In genomic region chr14:52015411-52016030, GRCh38 we compare ENCODE assay signal across 9 cellular contexts. TPM values are rescaled to one million over a fixed set of nuclear protein-coding genes. Genes with fewer than 3 reads are reported as not detected.
DNase-seq lines count a peak whose midpoint lies in the region; ATAC-seq and TF ChIP-seq lines count a peak whose summit lies in the region.
"Had no signal": no experiment of that assay in that cellular context is flagged by ENCODE, and none has a peak within 500 bp of the region (broad histone marks: within the 10 kb centered on the region; RNA-seq: fewer than 3 reads in every experiment).

No MANE protein-coding gene starts in this region.

- H3K79me2 ChIP-seq in osteoblast (ENCODE audit: insufficient read depth, low read length): no peaks in the 10 kb centered on the region

- H3K27me3 ChIP-seq in osteoblast (ENCODE audit: insufficient read depth, low read length): no peaks in the 10 kb centered on the region
- H3K27me3 ChIP-seq in CD4-positive, alpha-beta memory T cell (ENCODE audit: insufficient read depth, low read length): no peaks in the 10 kb centered on the region

- H3K27ac Mint-ChIP-seq in endothelial cell (ENCODE audit: unreplicated experiment): peak overlapping the region; percentile 79
- no peak overlapping the region for H3K27ac Mint-ChIP-seq in activated naive CD4-positive, alpha-beta T cell treated with anti-CD3 and anti-CD28 coated beads, Interleukin-2, amount 50 U/mL, for 72 hours
- H3K27ac Mint-ChIP-seq in CD4-positive, alpha-beta memory T cell: no peak overlapping the region
- H3K27ac Mint-ChIP-seq: IgD-negative memory B cell had no signal

- H3K36me3 Mint-ChIP-seq in endothelial cell (ENCODE audit: low read depth, unreplicated experiment): peaks cover 12% of the 10 kb centered on the region
- peaks cover 4 to 10% of the 10 kb centered on the region in 2 donors for H3K36me3 Mint-ChIP-seq in activated naive CD4-positive, alpha-beta T cell treated with anti-CD3 and anti-CD28 coated beads, Interleukin-2, amount 50 U/mL, for 72 hours
- peaks cover 11 to 16% of the 10 kb centered on the region in 2 donors for H3K36me3 Mint-ChIP-seq in CD4-positive, alpha-beta memory T cell

- no peaks in the 10 kb centered on the region for H3K9me3 ChIP-seq in osteoblast (ENCODE audit: low read depth, low read length)
- H3K9me3 ChIP-seq in CD4-positive, alpha-beta memory T cell (ENCODE audit: control insufficient read depth in 1 of 2, low read length in 2 of 2): no peaks in the 10 kb centered on the region

- H3K4me3 ChIP-seq in osteoblast (ENCODE audit: insufficient read depth, low read length): no peak overlapping the region
- no peak overlapping the region for H3K4me3 ChIP-seq in CD4-positive, alpha-beta memory T cell (ENCODE audit: low read length in 2 of 2)

- POLR2A ChIA-PET in CD4-positive, alpha-beta memory T cell (lab: Charles Lee; ENCODE audit: partially characterized antibody): no interaction called here

- peaks cover 81% of the 10 kb centered on the region for H3K4me1 Mint-ChIP-seq in endothelial cell (ENCODE audit: unreplicated experiment)
- peaks cover 0 to 5% (median 2%) of the 10 kb centered on the region in 4 donors for H3K4me1 Mint-ChIP-seq in CD4-positive, alpha-beta memory T cell

- DNase-seq in ELR (ENCODE audit: low read depth) (peak; percentile 45), NCI-H524 treated with DMSO at 0.1 percent for 48 hours (lab: John Stamatoyannopoulos, UW) (peak; percentile 10), endothelial cell (ENCODE audit: low spot score) (peak; percentile 54), osteoblast (ENCODE audit: insufficient read length, low spot score, missing footprints) (peak; percentile 76)
- no peak for DNase-seq in activated naive CD4-positive, alpha-beta T cell treated with anti-CD3 and anti-CD28 coated beads, Interleukin-2, amount 50 U/mL, for 72 hours (ENCODE audit: low spot score in 2 of 2)
- DNase-seq in activated CD4-positive, alpha-beta T cell treated with anti-CD3 and anti-CD28 coated beads, Interleukin-2, amount 50 U/mL, for 1 hour: no peak
- DNase-seq in CD4-positive, alpha-beta memory T cell: no peak

- CTCF ChIA-PET in CD4-positive, alpha-beta memory T cell (lab: Charles Lee; ENCODE audit: partially characterized antibody): interaction anchor here (1.2 kb wide), 1 partner anchor 9 kb away, joined by 3 read pairs; no protein-coding TSS in a partner anchor

- H3K27me3 Mint-ChIP-seq in endothelial cell (ENCODE audit: unreplicated experiment): peaks cover 7% of the 10 kb centered on the region
- peaks cover 3 to 5% of the 10 kb centered on the region in 2 donors for H3K27me3 Mint-ChIP-seq in CD4-positive, alpha-beta memory T cell

- peaks cover 45% of the 10 kb centered on the region for H3K36me3 ChIP-seq in osteoblast (ENCODE audit: insufficient read depth, low read length)
- H3K36me3 ChIP-seq in CD4-positive, alpha-beta memory T cell (ENCODE audit: insufficient read depth, low read length): peaks cover 11% of the 10 kb centered on the region

- peak overlapping the region; percentile 79 for H3K4me3 Mint-ChIP-seq in endothelial cell (ENCODE audit: unreplicated experiment)
- no peak overlapping the region for H3K4me3 Mint-ChIP-seq in CD4-positive, alpha-beta memory T cell
- H3K4me3 Mint-ChIP-seq: IgD-negative memory B cell had no signal

- TF ChIP-seq CTCF in endothelial cell (IDR thresholded peaks at IDR 0.05; ENCODE audit: unreplicated experiment): peak; percentile 14
- peak; percentile 57 for TF ChIP-seq CTCF in osteoblast (IDR thresholded peaks at IDR 0.05; ENCODE audit: extremely low read depth, low read depth, low read length)

- no peak overlapping the region for H3K27ac ChIP-seq in osteoblast (ENCODE audit: low read depth, low read length)
- no peak overlapping the region for H3K27ac ChIP-seq in CD4-positive, alpha-beta memory T cell (ENCODE audit: low read depth, low read length)

- ATAC-seq in activated naive CD4-positive, alpha-beta T cell treated with anti-CD3 and anti-CD28 coated beads, Interleukin-2, amount 50 U/mL, for 72 hours: no peak
- ATAC-seq in HG02571 (IDR thresholded peaks at IDR 0.05; ENCODE audit: unreplicated experiment): no peak

- H2AFZ ChIP-seq in osteoblast (ENCODE audit: low read length): peak overlapping the region; percentile 34

- H3K9me3 Mint-ChIP-seq in endothelial cell (ENCODE audit: unreplicated experiment): no peaks in the 10 kb centered on the region
- no peaks in the 10 kb centered on the region for H3K9me3 Mint-ChIP-seq in activated naive CD4-positive, alpha-beta T cell treated with anti-CD3 and anti-CD28 coated beads, Interleukin-2, amount 50 U/mL, for 72 hours
- H3K9me3 Mint-ChIP-seq in CD4-positive, alpha-beta memory T cell: no peaks in the 10 kb centered on the region
- H3K9me3 Mint-ChIP-seq: IgD-negative memory B cell had no signal

- H3K4me1 ChIP-seq in osteoblast (ENCODE audit: insufficient read depth, low read length): peaks cover 13% of the 10 kb centered on the region
- H3K4me1 ChIP-seq in CD4-positive, alpha-beta memory T cell (ENCODE audit: insufficient read depth, low read length): no peaks in the 10 kb centered on the region

- no peak overlapping the region for H3K4me2 ChIP-seq in osteoblast (ENCODE audit: insufficient read depth, low read length)

- intact Hi-C loops in CD4-positive, alpha-beta memory T cell (cut with micrococcal nuclease): no loop called here

- H4K20me1 ChIP-seq in osteoblast (ENCODE audit: insufficient read depth, low read length): no peaks in the 10 kb centered on the region

RNA-seq across cellular contexts. Expression of gene RTRAF, which starts 26.2 kb away (rescaled TPM):
- total RNA-seq in endothelial cell (ENCODE audit: unreplicated experiment) (260 TPM), osteoblast (53.2 and 63.6 TPM in 2 replicates)
- 100 to 1,000 TPM; 179 to 241 TPM for total RNA-seq in activated naive CD4-positive, alpha-beta T cell treated with anti-CD3 and anti-CD28 coated beads, Interleukin-2, amount 50 U/mL, for 72 hours
- total RNA-seq in CD4-positive, alpha-beta memory T cell: 100 to 1,000 TPM; 105 to 114 TPM
- polyA plus RNA-seq in CD4-positive, alpha-beta memory T cell: 100 to 1,000 TPM; 162 to 201 TPM

RNA-seq across cellular contexts. Expression of gene NID2, which starts 53.3 kb away (rescaled TPM):
- 80.8 TPM for total RNA-seq in endothelial cell (ENCODE audit: unreplicated experiment)
- total RNA-seq in osteoblast: 138 and 141 TPM in 2 replicates
- not detected for total RNA-seq in activated naive CD4-positive, alpha-beta T cell treated with anti-CD3 and anti-CD28 coated beads, Interleukin-2, amount 50 U/mL, for 72 hours
- total RNA-seq in CD4-positive, alpha-beta memory T cell: not detected
- polyA plus RNA-seq in CD4-positive, alpha-beta memory T cell: under 1 TPM; 0.34 to 0.37 TPM

Comparison
In these comparisons a context has a peak if more than half of its experiments do, and no peak if none do; other contexts are left out.
1. DNase-seq: peak in ELR (single experiment), NCI-H524 treated with DMSO at 0.1 percent for 48 hours (single experiment), endothelial cell (single experiment) and osteoblast (single experiment); none in activated naive CD4-positive, alpha-beta T cell treated with anti-CD3 and anti-CD28 coated beads, Interleukin-2, amount 50 U/mL, for 72 hours (0 of 2), activated CD4-positive, alpha-beta T cell treated with anti-CD3 and anti-CD28 coated beads, Interleukin-2, amount 50 U/mL, for 1 hour (single experiment) and CD4-positive, alpha-beta memory T cell (0 of 5).
2. RNA of gene NID2, which starts 53.3 kb away (total RNA-seq): 138 to 141 TPM in osteoblast and 80.8 TPM in endothelial cell (single experiment); not detected in activated naive CD4-positive, alpha-beta T cell treated with anti-CD3 and anti-CD28 coated beads, Interleukin-2, amount 50 U/mL, for 72 hours and not detected in CD4-positive, alpha-beta memory T cell; every median in the first group is over 10 times any median in the second.